28 cellular contexts compared by ENCODE assay signal in genomic region chr6:32761084-32761483, GRCh38. TPM values are rescaled to one million over a fixed set of nuclear protein-coding genes. Genes with fewer than 3 reads are reported as not detected.
DNase-seq lines count a peak whose midpoint lies in the region; ATAC-seq lines count a peak whose summit lies in the region.
"Had no signal": no experiment of that assay in that cellular context is flagged by ENCODE, and none has a peak within 500 bp of the region (broad histone marks: within the 10 kb centered on the region; RNA-seq: fewer than 3 reads in every experiment).

No MANE protein-coding gene starts in this region.

- H3K9me3 Mint-ChIP-seq in activated T-helper 17 cell treated with anti-CD3 and anti-CD28 coated beads, Interleukin-2, amount 50 U/mL, for 72 hours, result no peaks in the 10 kb centered on the region
- no peaks in the 10 kb centered on the region for H3K9me3 Mint-ChIP-seq in memory B cell
- H3K9me3 Mint-ChIP-seq: central memory CD8-positive, alpha-beta T cell; endodermal cell; mesothelial cell of epicardium; naive thymus-derived CD8-positive, alpha-beta T cell; stimulated activated naive CD8-positive, alpha-beta T cell treated with anti-CD3 and anti-CD28 coated beads, Interleukin-15, amount 100 ng/mL, for 72 hours; T-helper 2 cell treated with Interferon-gamma antibody and Interleukin-4, amounts not matched to agents 5 μg/mL and 100 μg/mL, for 36 hours had no signal

- no peaks in the 10 kb centered on the region for H3K4me1 Mint-ChIP-seq in activated T-helper 17 cell treated with anti-CD3 and anti-CD28 coated beads, Interleukin-2, amount 50 U/mL, for 72 hours
- no peaks in the 10 kb centered on the region for H3K4me1 Mint-ChIP-seq in memory B cell
- H3K4me1 Mint-ChIP-seq: central memory CD8-positive, alpha-beta T cell; endodermal cell; mesothelial cell of epicardium; stimulated activated naive CD8-positive, alpha-beta T cell treated with anti-CD3 and anti-CD28 coated beads, Interleukin-15, amount 100 ng/mL, for 72 hours had no signal

- H3K4me3 Mint-ChIP-seq in activated T-helper 17 cell treated with anti-CD3 and anti-CD28 coated beads, Interleukin-2, amount 50 U/mL, for 72 hours, result peak overlapping the region; percentile 28
- peak overlapping the region; percentile 73 for H3K4me3 Mint-ChIP-seq in memory B cell
- H3K4me3 Mint-ChIP-seq: central memory CD8-positive, alpha-beta T cell; endodermal cell; mesothelial cell of epicardium; stimulated activated naive CD8-positive, alpha-beta T cell treated with anti-CD3 and anti-CD28 coated beads, Interleukin-15, amount 100 ng/mL, for 72 hours; T-helper 2 cell treated with Interferon-gamma antibody and Interleukin-4, amounts not matched to agents 5 μg/mL and 100 μg/mL, for 36 hours had no signal

- peaks cover 35% of the 10 kb centered on the region for H3K27me3 Mint-ChIP-seq in activated T-helper 17 cell treated with anti-CD3 and anti-CD28 coated beads, Interleukin-2, amount 50 U/mL, for 72 hours
- peaks cover 4% of the 10 kb centered on the region for H3K27me3 Mint-ChIP-seq in memory B cell

- H3K36me3 Mint-ChIP-seq in activated T-helper 17 cell treated with anti-CD3 and anti-CD28 coated beads, Interleukin-2, amount 50 U/mL, for 72 hours (ENCODE audit: low read depth), result no peaks in the 10 kb centered on the region
- H3K36me3 Mint-ChIP-seq in memory B cell, result no peaks in the 10 kb centered on the region
- H3K36me3 Mint-ChIP-seq: mesothelial cell of epicardium had no signal

- ATAC-seq in activated T-helper 17 cell treated with anti-CD3 and anti-CD28 coated beads, Interleukin-2, amount 50 U/mL, for 72 hours (replicated peaks), result peak; percentile 44
- peak; percentile 80 for ATAC-seq in memory B cell (ENCODE audit: low read depth)
- ATAC-seq in HG02938 (IDR thresholded peaks at IDR 0.05; ENCODE audit: unreplicated experiment), result no peak
- ATAC-seq: HCT116; left ventricle myocardium superior; Panc1; stimulated activated naive CD8-positive, alpha-beta T cell treated with anti-CD3 and anti-CD28 coated beads, Interleukin-15, amount 100 ng/mL, for 72 hours had no signal

- DNase-seq in stimulated activated naive CD4-positive, alpha-beta T cell treated with Interleukin-2 at 50 U/mL for 16 hours (lab: John Stamatoyannopoulos, UW), result peak; percentile 16
- DNase-seq in stimulated activated naive CD4-positive, alpha-beta T cell (lab: John Stamatoyannopoulos, UW), result no peak
- DNase-seq in memory B cell (ENCODE audit: low spot score in 2 of 2) (no peak), HCEC 1CT (no peak), NCI-H345 (lab: John Stamatoyannopoulos, UW) (no peak), medulla oblongata (ENCODE audit: extremely low spot score) (no peak)
- DNase-seq: DMS153; endodermal cell; foreskin fibroblast; Karpas-422; left ventricle myocardium superior; naive thymus-derived CD8-positive, alpha-beta T cell; NCI-H2081; NCI-H226; Right ventricle myocardium superior; stimulated activated CD4-positive, alpha-beta T cell treated with anti-CD3 and anti-CD28 coated beads, Interleukin-15, amount 100 ng/mL, for 24 hours; stimulated activated naive CD8-positive, alpha-beta T cell treated with anti-CD3 and anti-CD28 coated beads, Interleukin-15, amount 100 ng/mL, for 72 hours; uterus had no signal

- no peak overlapping the region for H3K27ac Mint-ChIP-seq in activated T-helper 17 cell treated with anti-CD3 and anti-CD28 coated beads, Interleukin-2, amount 50 U/mL, for 72 hours
- peak overlapping the region; percentile 73 for H3K27ac Mint-ChIP-seq in memory B cell
- H3K27ac Mint-ChIP-seq: endodermal cell; mesothelial cell of epicardium; stimulated activated naive CD8-positive, alpha-beta T cell treated with anti-CD3 and anti-CD28 coated beads, Interleukin-15, amount 100 ng/mL, for 72 hours; T-helper 2 cell treated with Interferon-gamma antibody and Interleukin-4, amounts not matched to agents 5 μg/mL and 100 μg/mL, for 36 hours had no signal

RNA-seq across cellular contexts. Expression of gene HLA-DQB2, which starts 2.2 kb away (rescaled TPM):
- total RNA-seq in activated T-helper 17 cell treated with anti-CD3 and anti-CD28 coated beads, Interleukin-2, amount 50 U/mL, for 72 hours, result 1 to 10 TPM; 1.5 to 2.0 TPM
- total RNA-seq: A673, endodermal cell, G401, mesothelial cell of epicardium, osteocyte had no signal

RNA-seq across cellular contexts. Expression of gene HLA-DQA2, which starts 19.9 kb away (rescaled TPM):
- total RNA-seq in activated T-helper 17 cell treated with anti-CD3 and anti-CD28 coated beads, Interleukin-2, amount 50 U/mL, for 72 hours, result under 1 TPM; 0.17 to 0.77 TPM
- total RNA-seq: A673, endodermal cell, G401, mesothelial cell of epicardium, osteocyte had no signal

RNA-seq across cellular contexts. Expression of gene HLA-DOB, which starts 55.7 kb away (rescaled TPM):
- total RNA-seq in activated T-helper 17 cell treated with anti-CD3 and anti-CD28 coated beads, Interleukin-2, amount 50 U/mL, for 72 hours, result 1 to 10 TPM; 2.8 to 4.2 TPM
- total RNA-seq: endodermal cell, G401, Right ventricle myocardium superior had no signal
